In the genomic region with DNA sequence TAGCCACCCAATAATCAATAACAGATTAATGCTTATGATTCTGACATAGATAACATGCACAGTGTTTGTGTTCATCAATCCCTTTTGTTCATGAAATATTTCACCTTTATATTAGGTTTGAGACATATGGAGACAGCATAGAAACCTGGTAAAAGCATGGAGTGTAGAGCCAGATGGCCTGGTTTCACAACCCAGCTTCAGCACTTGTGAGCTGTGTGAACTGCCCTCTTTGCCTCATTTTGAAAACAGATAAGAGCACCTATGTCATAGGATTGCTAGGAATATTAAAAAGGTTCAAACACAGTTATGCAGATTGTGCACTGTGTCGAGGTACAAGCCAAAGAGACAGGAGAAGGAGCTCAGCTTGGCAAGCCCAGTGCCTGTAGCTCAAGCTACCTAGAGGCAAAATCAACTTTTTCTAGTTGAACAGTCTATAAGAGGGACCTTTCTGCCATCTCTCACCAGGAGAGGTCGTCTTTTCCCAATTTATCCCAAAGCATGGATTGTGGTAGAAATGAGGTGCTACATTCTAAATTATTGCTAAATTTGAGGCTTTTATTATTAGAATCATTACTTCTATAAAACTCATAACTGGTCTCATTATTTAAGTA, we compare ENCODE assay signal across 16 cellular contexts. TPM values are rescaled to one million over a fixed set of nuclear protein-coding genes. Genes with fewer than 3 reads are reported as not detected.
DNase-seq lines count a peak whose midpoint lies in the region; ATAC-seq and TF ChIP-seq lines count a peak whose summit lies in the region.
"Had no signal": no experiment of that assay in that cellular context is flagged by ENCODE, and none has a peak within 500 bp of the region (broad histone marks: within the 10 kb centered on the region; RNA-seq: fewer than 3 reads in every experiment).

No MANE protein-coding gene starts in this region.

- DNase-seq in NCI-H2107 treated with DMSO at 0.1 percent for 48 hours (lab: John Stamatoyannopoulos, UW; ENCODE audit: unreplicated experiment) (peak; percentile 39), NCI-H2107 (lab: John Stamatoyannopoulos, UW) (no peak), RPMI8226 (peak; percentile 76), COR-L47 (lab: John Stamatoyannopoulos, UW) (no peak), adrenal gland (no peak)
- DNase-seq in naive thymus-derived CD4-positive, alpha-beta T cell = peak in 1 of 9 donors; percentile 16
- DNase-seq: ACHN; activated CD4-positive, alpha-beta T cell treated with anti-CD3 and anti-CD28 coated beads for 48 hours; heart left ventricle; upper lobe of right lung had no signal

- no peaks in the 10 kb centered on the region for H3K36me3 Mint-ChIP-seq in naive thymus-derived CD4-positive, alpha-beta T cell

- no peaks in the 10 kb centered on the region for H3K4me1 Mint-ChIP-seq in naive thymus-derived CD4-positive, alpha-beta T cell

- CTCF ChIA-PET in naive thymus-derived CD4-positive, alpha-beta T cell (lab: Charles Lee) = no interaction called here

- TF ChIP-seq CTCF in adrenal gland (IDR thresholded peaks at IDR 0.05) = no peak

- H3K9me3 ChIP-seq in naive thymus-derived CD4-positive, alpha-beta T cell (ENCODE audit: control insufficient read depth in 2 of 3, low read length in 3 of 3) = no peaks in the 10 kb centered on the region
- no peaks in the 10 kb centered on the region for H3K9me3 ChIP-seq in adrenal gland (replicated peaks in 1 of 3)
- H3K9me3 ChIP-seq: heart left ventricle, upper lobe of right lung had no signal

- peaks cover 0 to 9% (median 1%) of the 10 kb centered on the region in 11 donors for H3K9me3 Mint-ChIP-seq in naive thymus-derived CD4-positive, alpha-beta T cell

- no peak overlapping the region for H3K27ac ChIP-seq in naive thymus-derived CD4-positive, alpha-beta T cell (ENCODE audit: low read depth, low read length)
- no peak overlapping the region for H3K27ac ChIP-seq in adrenal gland
- H3K27ac ChIP-seq: cardiac muscle cell, heart left ventricle, upper lobe of right lung had no signal

- no peak overlapping the region for H3K4me3 ChIP-seq in naive thymus-derived CD4-positive, alpha-beta T cell (ENCODE audit: low read length)
- H3K4me3 ChIP-seq in adrenal gland = no peak overlapping the region
- H3K4me3 ChIP-seq: cardiac muscle cell, heart left ventricle, K562, lung, upper lobe of right lung had no signal

- ATAC-seq in HG03565 (IDR thresholded peaks at IDR 0.05; ENCODE audit: unreplicated experiment) (peak; percentile 40), HG03457 (IDR thresholded peaks at IDR 0.05; ENCODE audit: unreplicated experiment) (no peak)
- ATAC-seq in naive thymus-derived CD4-positive, alpha-beta T cell = peak; percentile 45
- ATAC-seq: heart left ventricle, K562, upper lobe of right lung had no signal

- intact Hi-C loops in naive thymus-derived CD4-positive, alpha-beta T cell (cut with micrococcal nuclease) = no loop called here
- intact Hi-C loops in adrenal gland (cut with DNase I) = no loop called here

- no peak for TF ChIP-seq POLR2A in adrenal gland (IDR thresholded peaks at IDR 0.05)

- no peak overlapping the region for H3K4me3 Mint-ChIP-seq in naive thymus-derived CD4-positive, alpha-beta T cell

- H3K4me1 ChIP-seq in naive thymus-derived CD4-positive, alpha-beta T cell (ENCODE audit: control insufficient read depth in 2 of 2, insufficient read depth in 2 of 2, low read length in 2 of 2) = no peaks in the 10 kb centered on the region
- H3K4me1 ChIP-seq in adrenal gland (replicated peaks in 1 of 2) = no peaks in the 10 kb centered on the region
- H3K4me1 ChIP-seq: upper lobe of right lung had no signal

- no peak overlapping the region for H3K27ac Mint-ChIP-seq in naive thymus-derived CD4-positive, alpha-beta T cell

- POLR2A ChIA-PET in naive thymus-derived CD4-positive, alpha-beta T cell (lab: Charles Lee) = no interaction called here

- H3K36me3 ChIP-seq in naive thymus-derived CD4-positive, alpha-beta T cell (ENCODE audit: control insufficient read depth in 2 of 3, insufficient read depth in 3 of 3, low read length in 3 of 3) = no peaks in the 10 kb centered on the region
- H3K36me3 ChIP-seq in adrenal gland (replicated peaks in 1 of 2) = no peaks in the 10 kb centered on the region
- H3K36me3 ChIP-seq: cardiac muscle cell, heart left ventricle, upper lobe of right lung had no signal

- no peaks in the 10 kb centered on the region for H3K27me3 ChIP-seq in naive thymus-derived CD4-positive, alpha-beta T cell (ENCODE audit: control insufficient read depth in 2 of 2, insufficient read depth in 2 of 2, low read length in 2 of 2)
- peaks cover 4% of the 10 kb centered on the region for H3K27me3 ChIP-seq in adrenal gland

- 49 to 71% (median 56%) methylated on average over 2 of the region's 2 CpGs for WGBS in adrenal gland, 4 donors

- H3K27me3 Mint-ChIP-seq in naive thymus-derived CD4-positive, alpha-beta T cell = peaks cover 11 to 16% (median 15%) of the 10 kb centered on the region in 5 donors

RNA-seq across cellular contexts. Expression of gene CHODL, which starts 5.0 kb away (rescaled TPM):
- under 1 TPM in 1 of 5 experiments, not detected in 4; 0.19 TPM for total RNA-seq in naive thymus-derived CD4-positive, alpha-beta T cell
- under 1 TPM; 0.09 to 0.25 TPM for polyA plus RNA-seq in naive thymus-derived CD4-positive, alpha-beta T cell
- total RNA-seq in adrenal gland = 1 to 10 TPM in 2 of 8 donors, under 1 TPM in 4, not detected in 2; 0.14 to 1.6 (median 0.31) TPM
- under 1 TPM; 0.40 to 0.61 (median 0.53) TPM for polyA plus RNA-seq in adrenal gland
- total RNA-seq: K562, osteoblast had no signal
- polyA plus RNA-seq: K562 had no signal

Comparison
In these comparisons a context has a peak if more than half of its experiments do, and no peak if none do; other contexts are left out.
1. DNase-seq: peak in NCI-H2107 treated with DMSO at 0.1 percent for 48 hours (single experiment) and RPMI8226 (single experiment); none in NCI-H2107 (single experiment), COR-L47 (single experiment) and adrenal gland (0 of 7).